In genomic region chr6:63760199-63760598, GRCh38 we compare ENCODE assay signal across 27 cellular contexts.
"Had no signal": no experiment of that assay in that cellular context is flagged by ENCODE, and none has a peak within 500 bp of the region (broad histone marks: within the 10 kb centered on the region; RNA-seq: fewer than 3 reads in every experiment).

No MANE protein-coding gene starts in this region.

- H3K9me3 ChIP-seq: colonic mucosa, gastrocnemius medialis had no signal

- H3K9me3 Mint-ChIP-seq: effector memory CD8-positive, alpha-beta T cell had no signal

- H3K4me3 Mint-ChIP-seq: dendritic cell treated with granulocyte-macrophage colony-stimulating factor and Interleukin-4, amounts not matched to agents 40 ng/mL and 50 ng/mL, for 4 days; effector memory CD8-positive, alpha-beta T cell; endodermal cell; mesothelial cell of epicardium; naive B cell had no signal

- DNase-seq: colonic mucosa; cortex of kidney; effector CD8-positive, alpha-beta T cell; effector memory CD8-positive, alpha-beta T cell; endodermal cell; erythroblast; esophagus squamous epithelium; foreskin fibroblast; foreskin melanocyte; gastrocnemius medialis; glutamatergic neuron; head of caudate nucleus; heart right ventricle; hippocampal formation; left cardiac atrium; left lung; left ventricle myocardium superior; lower lobe of right lung; mesenchymal stem cell; mucosa of descending colon; naive B cell had no signal

- H3K27ac Mint-ChIP-seq: dendritic cell treated with granulocyte-macrophage colony-stimulating factor and Interleukin-4, amounts not matched to agents 40 ng/mL and 50 ng/mL, for 4 days; effector memory CD8-positive, alpha-beta T cell; endodermal cell; mesothelial cell of epicardium had no signal

- H3K27me3 Mint-ChIP-seq: dendritic cell treated with granulocyte-macrophage colony-stimulating factor and Interleukin-4, amounts not matched to agents 40 ng/mL and 50 ng/mL, for 4 days; effector memory CD8-positive, alpha-beta T cell; naive B cell had no signal

- H3K4me1 ChIP-seq: colonic mucosa, esophagus squamous epithelium, heart right ventricle, left lung, lower lobe of right lung had no signal

- ATAC-seq: effector memory CD8-positive, alpha-beta T cell; esophagus mucosa; gastrocnemius medialis; heart right ventricle; left cardiac atrium; left lung; left ventricle myocardium superior; lower lobe of right lung; mucosa of descending colon had no signal

- H3K27me3 ChIP-seq: colonic mucosa, esophagus squamous epithelium, gastrocnemius medialis, left lung had no signal

- H3K36me3 ChIP-seq: colonic mucosa, esophagus squamous epithelium, gastrocnemius medialis, heart right ventricle, left lung, lower lobe of right lung had no signal

- H3K4me3 ChIP-seq: colonic mucosa, esophagus squamous epithelium, gastrocnemius medialis, heart right ventricle, left lung, lower lobe of right lung, mucosa of descending colon had no signal

- H3K4me1 Mint-ChIP-seq: endodermal cell, mesothelial cell of epicardium, naive B cell had no signal

- H3K27ac ChIP-seq: colonic mucosa, epithelial cell of prostate, esophagus squamous epithelium, gastrocnemius medialis, heart right ventricle, left lung, lower lobe of right lung had no signal

- FAIRE-seq: endometrium, keratinocyte had no signal
